In the genomic region with DNA sequence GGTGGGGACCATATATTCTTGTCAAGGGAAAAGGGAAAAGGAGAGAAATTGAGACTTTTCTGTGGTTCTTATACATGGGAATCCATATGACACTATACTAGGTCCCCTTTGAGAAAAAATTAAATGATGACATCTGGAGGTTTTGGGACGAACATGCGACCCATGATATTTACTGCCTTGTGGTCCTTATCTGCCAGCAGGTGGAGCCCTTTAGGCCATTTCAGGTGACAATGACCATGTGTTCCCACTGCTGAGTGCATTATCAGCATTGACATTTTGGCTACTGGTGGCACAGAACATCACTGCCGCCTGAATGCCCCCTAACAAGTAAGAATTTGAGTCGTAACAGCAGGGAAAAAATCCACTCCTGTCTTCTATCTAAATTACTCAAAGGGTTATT, we compare ENCODE assay signal across 8 cellular contexts.
DNase-seq lines count a peak whose midpoint lies in the region; ATAC-seq and TF ChIP-seq lines count a peak whose summit lies in the region.

No MANE protein-coding gene starts in this region.

- H4K20me1 ChIP-seq in OCI-LY3 (ENCODE audit: insufficient read depth, low read length) (no peaks in the 10 kb centered on the region), hepatocyte (ENCODE audit: insufficient read depth, poor library complexity, severe bottlenecking) (no peaks in the 10 kb centered on the region)

- TF ChIP-seq CTCF in OCI-LY3 (IDR thresholded peaks at IDR 0.05; ENCODE audit: low read depth, low read length) = peak; percentile 98
- TF ChIP-seq CTCF in hepatocyte (IDR thresholded peaks at IDR 0.05; ENCODE audit: poor library complexity) = peak; percentile 28

- H3K9me2 ChIP-seq in hepatocyte (replicated peaks; ENCODE audit: insufficient read depth) = no peaks in the 10 kb centered on the region

- no peaks in the 10 kb centered on the region for H3K79me2 ChIP-seq in OCI-LY3 (ENCODE audit: low read length)
- no peaks in the 10 kb centered on the region for H3K79me2 ChIP-seq in hepatocyte

- H3K9ac ChIP-seq in OCI-LY3 (ENCODE audit: low read length) = no peak overlapping the region

- H3K27me3 ChIP-seq in OCI-LY3 (ENCODE audit: low read depth, low read length) (no peaks in the 10 kb centered on the region), hepatocyte (no peaks in the 10 kb centered on the region)

- H3K4me2 ChIP-seq in OCI-LY3 (ENCODE audit: low read length) (peak overlapping the region; percentile 7), hepatocyte (no peak overlapping the region)

- H2AFZ ChIP-seq in OCI-LY3 (ENCODE audit: low read depth, low read length) (no peak overlapping the region), hepatocyte (no peak overlapping the region)

- DNase-seq in NCI-H1436 (lab: John Stamatoyannopoulos, UW) = peak; percentile 18
- no peak for DNase-seq in NCI-H1436 treated with DMSO at 0.1 percent for 48 hours (lab: John Stamatoyannopoulos, UW)
- peak; percentile 43 for DNase-seq in hepatocyte (ENCODE audit: low spot score)
- DNase-seq in SHP77 (lab: John Stamatoyannopoulos, UW) = no peak

- 44% methylated on average over 4 of the region's 4 CpGs for WGBS in hepatocyte (ENCODE audit: low lambda C conversion rate, missing lambda C conversion rate)

- H3K4me3 ChIP-seq in OCI-LY3 (ENCODE audit: low read length) (no peak overlapping the region), hepatocyte (no peak overlapping the region)

- H3K36me3 ChIP-seq in OCI-LY3 (replicated peaks; ENCODE audit: low read depth, low read length) (no peaks in the 10 kb centered on the region), hepatocyte (replicated peaks; ENCODE audit: insufficient read depth, low read depth) (no peaks in the 10 kb centered on the region)

- H3K27ac ChIP-seq in OCI-LY3 (ENCODE audit: low read length) = no peak overlapping the region
- H3K27ac ChIP-seq in hepatocyte = no peak overlapping the region

- peak; percentile 91 for ATAC-seq in HG02981 (IDR thresholded peaks at IDR 0.05; ENCODE audit: unreplicated experiment)
- ATAC-seq in HG03039 (IDR thresholded peaks at IDR 0.05; ENCODE audit: unreplicated experiment) = no peak
- no peak for ATAC-seq in HG03159 (IDR thresholded peaks at IDR 0.05; ENCODE audit: unreplicated experiment)

- no peaks in the 10 kb centered on the region for H3K9me3 ChIP-seq in OCI-LY3 (ENCODE audit: insufficient read depth, low read length)
- no peaks in the 10 kb centered on the region for H3K9me3 ChIP-seq in hepatocyte (ENCODE audit: low read depth)

- H3K4me1 ChIP-seq in OCI-LY3 (ENCODE audit: low read length) = peaks cover 12% of the 10 kb centered on the region
- no peaks in the 10 kb centered on the region for H3K4me1 ChIP-seq in hepatocyte (ENCODE audit: insufficient read depth)

Comparison
In these comparisons a context has a peak if more than half of its experiments do, and no peak if none do; other contexts are left out.
1. DNase-seq: peak in NCI-H1436 (single experiment) and hepatocyte (single experiment); none in NCI-H1436 treated with DMSO at 0.1 percent for 48 hours (single experiment) and SHP77 (0 of 2).